Comparison of ENCODE assay signal across 13 cellular contexts in the genomic region with DNA sequence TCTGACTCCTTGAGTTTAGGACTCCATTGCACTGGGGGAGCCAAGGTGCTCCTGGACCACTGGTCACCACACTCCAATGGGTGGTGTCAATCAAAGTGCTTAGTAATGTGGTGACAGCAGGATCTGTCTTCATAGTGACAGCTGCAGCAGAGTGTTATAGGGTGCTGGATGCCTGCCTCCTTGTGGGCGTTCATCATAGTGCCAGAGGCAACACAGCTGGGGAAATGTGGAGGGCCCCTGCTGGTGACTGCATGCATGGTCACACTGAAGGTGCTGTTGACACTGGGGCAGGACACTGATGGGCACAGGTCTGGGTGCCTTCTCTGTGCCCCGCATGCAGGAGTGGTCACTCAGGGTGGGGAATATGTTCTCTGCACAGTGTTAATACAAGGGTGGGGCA.
DNase-seq lines count a peak whose midpoint lies in the region; TF ChIP-seq lines count a peak whose summit lies in the region.
"Had no signal": no experiment of that assay in that cellular context is flagged by ENCODE, and none has a peak within 500 bp of the region (broad histone marks: within the 10 kb centered on the region; RNA-seq: fewer than 3 reads in every experiment).

No MANE protein-coding gene starts in this region.

- H2AK5ac ChIP-seq in neuronal stem cell (ENCODE audit: low read depth, low read length) (no peak overlapping the region), trophoblast cell (ENCODE audit: low read length) (no peak overlapping the region)

- H3K79me1 ChIP-seq in neuronal stem cell (ENCODE audit: low read depth, low read length) (no peaks in the 10 kb centered on the region), trophoblast cell (ENCODE audit: low read length) (no peaks in the 10 kb centered on the region)

- H2BK5ac ChIP-seq in neuronal stem cell (ENCODE audit: low read length) (no peak overlapping the region), trophoblast cell (ENCODE audit: low read depth, low read length, poor library complexity) (no peak overlapping the region)

- no peak overlapping the region for H2BK15ac ChIP-seq in neuronal stem cell (ENCODE audit: low read length)

- no CpG with 5 or more reads among the region's 2 CpGs for WGBS in neuronal stem cell (ENCODE audit: extremely low coverage in 2 of 2, insufficient read length in 2 of 2, insufficient replicate concordance in 1 of 2), 2 donors
- no CpG with 5 or more reads among the region's 2 CpGs for WGBS in trophoblast cell (ENCODE audit: extremely low coverage, insufficient coverage, insufficient read length)

- H3K27ac ChIP-seq in neuronal stem cell (replicated peaks; ENCODE audit: low read length), result no peak overlapping the region
- H3K27ac ChIP-seq in trophoblast cell (ENCODE audit: low read depth, low read length), result no peak overlapping the region
- H3K27ac ChIP-seq: heart right ventricle, lower lobe of right lung, thyroid gland had no signal

- H4K91ac ChIP-seq in neuronal stem cell (ENCODE audit: low read depth, low read length, poor library complexity), result no peak overlapping the region
- no peak overlapping the region for H4K91ac ChIP-seq in trophoblast cell (ENCODE audit: low read depth, low read length)

- H3K9me3 ChIP-seq in neuronal stem cell (replicated peaks in 1 of 2; ENCODE audit: control insufficient read depth in 2 of 2, insufficient read depth in 1 of 2, low read depth in 1 of 2, low read length in 2 of 2), result peaks cover 0 to 4% of the 10 kb centered on the region in 2 donors
- H3K9me3 ChIP-seq in trophoblast cell (ENCODE audit: insufficient read depth, low read depth, low read length), result peaks cover 4% of the 10 kb centered on the region
- H3K9me3 ChIP-seq: heart right ventricle, lower lobe of right lung, thyroid gland had no signal

- no peak overlapping the region for H2BK120ac ChIP-seq in neuronal stem cell (ENCODE audit: low read depth, low read length)
- H2BK120ac ChIP-seq in trophoblast cell (ENCODE audit: insufficient read depth, low read length, poor library complexity), result no peak overlapping the region

- H3K4me1 ChIP-seq in neuronal stem cell (ENCODE audit: control insufficient read depth in 2 of 2, insufficient read depth in 1 of 2, low read depth in 1 of 2, low read length in 2 of 2) (peaks cover 2 to 5% of the 10 kb centered on the region in 2 donors), trophoblast cell (ENCODE audit: control insufficient read depth in 1 of 2, insufficient read depth in 2 of 2, low read length in 2 of 2) (no peaks in the 10 kb centered on the region)
- H3K4me1 ChIP-seq: heart right ventricle, lower lobe of right lung, thyroid gland had no signal

- H3K4me3 ChIP-seq in Jurkat, Clone E6-1 (ENCODE audit: low read length), result no peak overlapping the region
- H3K4me3 ChIP-seq in neuronal stem cell (ENCODE audit: low read length in 2 of 2), result no peak overlapping the region
- H3K4me3 ChIP-seq in trophoblast cell (ENCODE audit: low read depth, low read length), result no peak overlapping the region
- H3K4me3 ChIP-seq: heart right ventricle, lower lobe of right lung, thyroid gland had no signal

- H3K9ac ChIP-seq in neuronal stem cell (ENCODE audit: low read depth, low read length, poor library complexity), result no peak overlapping the region
- no peak overlapping the region for H3K9ac ChIP-seq in trophoblast cell (ENCODE audit: low read length)

- no peak overlapping the region for H4K8ac ChIP-seq in neuronal stem cell (ENCODE audit: low read depth, low read length)
- H4K8ac ChIP-seq in trophoblast cell (ENCODE audit: low read depth, low read length), result no peak overlapping the region

- H4K12ac ChIP-seq in trophoblast cell (ENCODE audit: low read depth, low read length), result no peak overlapping the region

- H3K36me3 ChIP-seq in neuronal stem cell (replicated peaks in 1 of 2; ENCODE audit: control insufficient read depth in 2 of 2, insufficient read depth in 2 of 2, low read length in 2 of 2), result no peaks in the 10 kb centered on the region
- H3K36me3 ChIP-seq in trophoblast cell (ENCODE audit: control insufficient read depth in 1 of 2, insufficient read depth in 2 of 2, low read length in 2 of 2), result no peaks in the 10 kb centered on the region
- H3K36me3 ChIP-seq: heart right ventricle, lower lobe of right lung, thyroid gland had no signal

- no peak overlapping the region for H3K4ac ChIP-seq in neuronal stem cell (ENCODE audit: low read length)
- no peak overlapping the region for H3K4ac ChIP-seq in trophoblast cell (ENCODE audit: low read depth, low read length)

- H3K14ac ChIP-seq in neuronal stem cell (ENCODE audit: low read length) (no peak overlapping the region), trophoblast cell (ENCODE audit: low read length) (no peak overlapping the region)

- H2AFZ ChIP-seq in neuronal stem cell (ENCODE audit: low read length) (no peak overlapping the region), trophoblast cell (ENCODE audit: insufficient read depth, low read length, poor library complexity) (no peak overlapping the region)

- H3K4me2 ChIP-seq in neuronal stem cell (ENCODE audit: insufficient read depth, low read length, poor library complexity, severe bottlenecking) (no peak overlapping the region), trophoblast cell (ENCODE audit: low read length) (no peak overlapping the region)

- H3K23ac ChIP-seq in neuronal stem cell (ENCODE audit: low read depth, low read length, poor library complexity), result peak overlapping the region; percentile 23
- H3K23ac ChIP-seq in trophoblast cell (ENCODE audit: low read length), result no peak overlapping the region

- DNase-seq in Jurkat, Clone E6-1 (ENCODE audit: low read depth, low spot score), result peak; percentile 31
- peak; percentile 50 for DNase-seq in ecto neural progenitor cell (ENCODE audit: low spot score)
- no peak for DNase-seq in neuronal stem cell (ENCODE audit: low spot score)
- DNase-seq in trophoblast cell, result no peak
- DNase-seq in NCI-H187 treated with DMSO at 0.1 percent for 48 hours (lab: John Stamatoyannopoulos, UW), result no peak
- no peak for DNase-seq in stimulated activated naive CD4-positive, alpha-beta T cell (lab: John Stamatoyannopoulos, UW)
- DNase-seq: activated effector memory CD4-positive, alpha-beta T cell treated with Interleukin-2 at 50 U/mL for 16 hours; heart right ventricle; lower lobe of right lung; nucleus accumbens; small intestine; thyroid gland had no signal

- no peak overlapping the region for H3K18ac ChIP-seq in neuronal stem cell (ENCODE audit: low read length)
- H3K18ac ChIP-seq in trophoblast cell (ENCODE audit: low read length), result no peak overlapping the region

- H2BK12ac ChIP-seq in neuronal stem cell (ENCODE audit: low read length), result no peak overlapping the region
- H2BK12ac ChIP-seq in trophoblast cell (ENCODE audit: low read length), result no peak overlapping the region

- no peaks in the 10 kb centered on the region for H3K27me3 ChIP-seq in neuronal stem cell (ENCODE audit: control insufficient read depth in 3 of 3, insufficient read depth in 3 of 3, low read depth in 1 of 3, low read length in 3 of 3)
- no peaks in the 10 kb centered on the region for H3K27me3 ChIP-seq in trophoblast cell (ENCODE audit: insufficient read depth, low read length)
- H3K27me3 ChIP-seq: heart right ventricle, thyroid gland had no signal

- no peaks in the 10 kb centered on the region for H3K79me2 ChIP-seq in trophoblast cell (ENCODE audit: control insufficient read depth, insufficient read depth, low read length, poor library complexity)

- peak; percentile 31; the same call in 1 of the 2 replicates for TF ChIP-seq CTCF in GM12874 (IDR thresholded peaks at IDR 0.05; ENCODE audit: insufficient read depth, low read depth, low read length)

Comparison
In these comparisons a context has a peak if more than half of its experiments do, and no peak if none do; other contexts are left out.
1. DNase-seq: peak in Jurkat, Clone E6-1 (single experiment) and ecto neural progenitor cell (single experiment); none in neuronal stem cell (single experiment), trophoblast cell (0 of 2), NCI-H187 treated with DMSO at 0.1 percent for 48 hours (single experiment) and stimulated activated naive CD4-positive, alpha-beta T cell (0 of 6).